23 cellular contexts compared by ENCODE assay signal in the genomic region with DNA sequence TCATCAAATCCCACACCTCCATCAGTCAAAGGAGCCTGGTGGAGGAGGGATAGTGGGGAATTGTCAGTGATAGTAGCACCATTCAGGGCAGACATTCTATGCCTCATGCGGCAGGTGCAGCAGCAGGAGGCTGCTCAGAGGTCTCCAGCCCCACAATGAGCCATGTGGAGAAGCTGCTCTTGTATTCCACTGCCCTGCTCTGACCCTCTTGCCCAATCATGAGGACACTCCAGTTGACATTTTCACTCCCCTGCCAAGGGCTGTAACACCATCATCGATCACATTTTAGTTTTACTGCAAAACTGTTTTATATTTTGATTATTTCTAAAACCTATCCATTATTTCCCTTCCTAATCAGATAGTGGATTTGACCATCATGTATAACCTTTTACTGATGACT.
"Had no signal": no experiment of that assay in that cellular context is flagged by ENCODE, and none has a peak within 500 bp of the region (broad histone marks: within the 10 kb centered on the region; RNA-seq: fewer than 3 reads in every experiment).

No MANE protein-coding gene starts in this region.

- H3K27me3 ChIP-seq: gastrocnemius medialis, neutrophil, pancreas, tibial nerve, upper lobe of right lung, vagina had no signal

- DNase-seq: dorsolateral prefrontal cortex; effector CD4-positive, alpha-beta T cell; gastrocnemius medialis; head of caudate nucleus; mesenchymal stem cell; mucosa of descending colon; naive B cell; pancreas; retina; stimulated activated CD4-positive, alpha-beta T cell treated with anti-CD3 and anti-CD28 coated beads, Interleukin-12 subunit alpha, Interleukin-12 subunit beta, amount 100 ng/mL, for 4 hours; stimulated activated CD4-positive, alpha-beta T cell treated with anti-CD3 and anti-CD28 coated beads, Interleukin-1b, Interleukin-23, amount 100 ng/mL, for 48 hours; stimulated activated CD4-positive, alpha-beta T cell treated with anti-CD3 and anti-CD28 coated beads, Interleukin-4, amount 100 ng/mL, for 24 hours; stimulated activated naive B cell treated with anti-CD40 and anti-IgM and Interleukin-4, amounts not matched to agents 10 μg/mL and 1 μg/mL and 100 μg/mL, for 72 hours; upper lobe of right lung had no signal

- ATAC-seq: gastrocnemius medialis; mucosa of descending colon; natural killer cell treated with Interleukin-12 subunit alpha and Interleukin-12 subunit beta and Interleukin-15 and Interleukin-18, amount 100 ng/mL, for 72 hours; pancreas; sciatic nerve; stimulated activated naive B cell treated with anti-CD40 and anti-IgM and Interleukin-4, amounts not matched to agents 10 μg/mL and 1 μg/mL and 100 μg/mL, for 72 hours; upper lobe of right lung had no signal

- H3K27ac ChIP-seq: dorsolateral prefrontal cortex, gastrocnemius medialis, neutrophil, pancreas, thoracic aorta, tibial nerve, upper lobe of right lung, vagina had no signal

- FAIRE-seq: colon, keratinocyte, pancreas had no signal

- H3K4me3 ChIP-seq: dorsolateral prefrontal cortex, gastrocnemius medialis, mucosa of descending colon, pancreas, smooth muscle cell, thoracic aorta, tibial nerve, upper lobe of right lung, vagina had no signal

- H3K9me3 ChIP-seq: gastrocnemius medialis, mucosa of descending colon, neutrophil, pancreas, thoracic aorta, tibial nerve, upper lobe of right lung, vagina had no signal

- H3K36me3 ChIP-seq: gastrocnemius medialis, neutrophil, pancreas, thoracic aorta, tibial nerve, upper lobe of right lung, vagina had no signal

- H3K4me1 ChIP-seq: gastrocnemius medialis, pancreas, upper lobe of right lung, vagina had no signal
